ENCODE assay signal across 8 cellular contexts in the genomic region with DNA sequence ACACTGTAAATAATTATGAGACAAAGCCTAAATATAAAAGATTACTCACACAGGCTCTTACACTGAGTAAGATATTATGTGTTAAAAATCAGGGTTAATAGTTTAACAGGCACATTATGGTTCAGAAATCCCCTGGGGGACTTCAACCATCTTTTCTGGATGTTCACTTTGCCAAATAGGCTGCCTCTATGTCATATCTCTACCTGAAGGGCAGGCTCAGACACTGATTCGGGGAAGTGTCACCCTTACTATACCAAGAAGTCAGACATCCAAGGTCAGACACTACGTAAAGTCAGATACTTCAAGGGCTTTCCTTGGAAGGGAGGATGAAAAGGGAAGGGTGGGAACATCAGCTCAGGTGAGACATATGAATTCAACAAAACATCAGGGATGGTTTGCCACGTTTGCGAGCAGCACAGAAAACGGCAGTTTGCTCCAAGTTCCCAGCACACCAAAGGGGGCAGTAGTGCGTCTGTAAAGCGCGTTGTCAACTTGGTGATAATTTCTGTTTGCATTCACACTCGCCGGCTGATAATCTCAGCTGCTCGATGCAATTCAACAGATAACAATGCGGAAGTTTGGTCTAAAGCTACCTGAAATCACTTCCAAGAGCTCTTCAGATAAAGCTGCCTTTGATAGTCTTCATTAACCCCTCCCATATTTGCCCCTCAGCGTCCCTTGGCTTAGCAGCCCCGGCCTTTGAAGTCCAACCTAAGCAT. TPM values are rescaled to one million over a fixed set of nuclear protein-coding genes. Genes with fewer than 3 reads are reported as not detected.
DNase-seq lines count a peak whose midpoint lies in the region; ATAC-seq, FAIRE-seq and TF ChIP-seq lines count a peak whose summit lies in the region.

No MANE protein-coding gene starts in this region.

- 0 out of 22 replicates have a peak, but pooled peaks cover 0 to 5% (median 0%) of the 10 kb centered on the region in 11 experiments for H3K9me3 ChIP-seq in BLaER1 treated with 17β-estradiol and CSF1 and Interleukin-3, amounts not matched to agents 10 nM and 100 nM (replicated peaks in 1 of 11)
- H3K9me3 ChIP-seq in lung (ENCODE audit: control insufficient read depth in 2 of 2, insufficient read depth in 1 of 2, low read length in 1 of 2), result no peaks in the 10 kb centered on the region

- peak overlapping the region; percentile 57 to 79 (median 68) for H3K4me3 ChIP-seq in BLaER1 treated with 17β-estradiol and CSF1 and Interleukin-3, amounts not matched to agents 10 nM and 100 nM
- peak overlapping the region; percentile 52 for H3K4me3 ChIP-seq in lung

- H3K27me3 ChIP-seq in BLaER1 treated with 17β-estradiol and CSF1 and Interleukin-3, amounts not matched to agents 10 nM and 100 nM, result no peaks in the 10 kb centered on the region
- H3K27me3 ChIP-seq in lung (ENCODE audit: control insufficient read depth, insufficient read depth), result no peaks in the 10 kb centered on the region

- H3K9ac ChIP-seq in BLaER1 treated with 17β-estradiol and CSF1 and Interleukin-3, amounts not matched to agents 10 nM and 100 nM, result peak overlapping the region; percentile 67 to 84 (median 78)

- peak; percentile 76 for TF ChIP-seq CTCF in lung (IDR thresholded peaks at IDR 0.05; ENCODE audit: control extremely low read depth, extremely low read depth)

- peak overlapping the region; percentile 83 to 96 (median 88) for H3K4me2 ChIP-seq in BLaER1 treated with 17β-estradiol and CSF1 and Interleukin-3, amounts not matched to agents 10 nM and 100 nM

- DNase-seq in GM19239 (ENCODE audit: insufficient read length, low spot score) (peak; percentile 28), NCI-H526 (lab: John Stamatoyannopoulos, UW) (peak; percentile 73 to 88), lung (ENCODE audit: low spot score) (peak; percentile 84)
- peak; percentile 79 to 80 for DNase-seq in activated CD4-positive, alpha-beta T cell treated with anti-CD3 and anti-CD28 coated beads, Interleukin-2, amount 50 U/mL, for 4 hours
- DNase-seq in effector CD8-positive, alpha-beta T cell (lab: John Stamatoyannopoulos, UW), result peak; percentile 53
- peak; percentile 65 for DNase-seq in stimulated activated CD8-positive, alpha-beta memory T cell treated with anti-CD3 and anti-CD28 coated beads, Interleukin-12 subunit alpha, Interleukin-12 subunit beta, amount 100 ng/mL, for 1 hour (ENCODE audit: low read depth)

- peaks cover 23 to 42% (median 32%) of the 10 kb centered on the region in 10 experiments for H3K4me1 ChIP-seq in BLaER1 treated with 17β-estradiol and CSF1 and Interleukin-3, amounts not matched to agents 10 nM and 100 nM
- peaks cover 4 to 14% of the 10 kb centered on the region in 2 donors for H3K4me1 ChIP-seq in lung (ENCODE audit: control insufficient read depth in 2 of 2, insufficient read depth in 2 of 2, low read length in 2 of 2)

- FAIRE-seq in GM19239 (lab: Jason Lieb, UNC), result no peak

- H3K36me3 ChIP-seq in BLaER1 treated with 17β-estradiol and CSF1 and Interleukin-3, amounts not matched to agents 10 nM and 100 nM, result no peaks in the 10 kb centered on the region
- no peaks in the 10 kb centered on the region for H3K36me3 ChIP-seq in lung (ENCODE audit: control insufficient read depth in 2 of 2, insufficient read depth in 2 of 2, low read length in 2 of 2)

- ATAC-seq in HG03439 (IDR thresholded peaks at IDR 0.05; ENCODE audit: unreplicated experiment) (peak; percentile 56), lung (ENCODE audit: insufficient read depth, low FRiP score) (peak; percentile 84)

- H4K20me1 ChIP-seq in BLaER1 treated with 17β-estradiol and CSF1 and Interleukin-3, amounts not matched to agents 10 nM and 100 nM, result no peaks in the 10 kb centered on the region

- whole genome bisulfite sequencing in lung, 2 donors, result 4 to 5% methylated on average over 14 of the region's 14 CpGs

- H3K27ac ChIP-seq in BLaER1 treated with 17β-estradiol and CSF1 and Interleukin-3, amounts not matched to agents 10 nM and 100 nM, result peak overlapping the region; percentile 74 to 85 (median 78)
- H3K27ac ChIP-seq in lung (ENCODE audit: low read depth in 1 of 2, low read length in 1 of 2), result peak overlapping the region; percentile 96

RNA-seq across cellular contexts. Expression of gene RASGRP3, which starts 0.9 kb away (rescaled TPM):
- total RNA-seq in lung, result 10 to 100 TPM; 14.7 to 36.6 TPM
- 1 to 10 TPM; 3.6 to 6.3 TPM for polyA plus RNA-seq in lung

Comparison
In these comparisons a context has a peak if more than half of its experiments do, and no peak if none do; other contexts are left out.
1. Peak in every context shown above with its lines: DNase-seq, ATAC-seq, H3K4me3 ChIP-seq and H3K27ac ChIP-seq.
2. DNase-seq: peak in every context shown above with its lines; median percentile 84 in lung; 80 in NCI-H526; 80 in activated CD4-positive, alpha-beta T cell treated with anti-CD3 and anti-CD28 coated beads, Interleukin-2, amount 50 U/mL, for 4 hours; 65 in stimulated activated CD8-positive, alpha-beta memory T cell treated with anti-CD3 and anti-CD28 coated beads, Interleukin-12 subunit alpha, Interleukin-12 subunit beta, amount 100 ng/mL, for 1 hour; 53 in effector CD8-positive, alpha-beta T cell; 28 in GM19239.